Comparison of ENCODE assay signal across 15 cellular contexts in genomic region chr1:42686418-42686817, GRCh38. TPM values are rescaled to one million over a fixed set of nuclear protein-coding genes. Genes with fewer than 3 reads are reported as not detected.
A peak's percentile ranks its signal among the peaks of the same experiment; 100 is the strongest.
DNase-seq lines count a peak whose midpoint lies in the region; ATAC-seq, FAIRE-seq and TF ChIP-seq lines count a peak whose summit lies in the region.
"Had no signal": no experiment of that assay in that cellular context is flagged by ENCODE, and none has a peak within 500 bp of the region (broad histone marks: within the 10 kb centered on the region; RNA-seq: fewer than 3 reads in every experiment).

No MANE protein-coding gene starts in this region.

- H2AFZ ChIP-seq in PC-9 (no peak overlapping the region), H1 (ENCODE audit: low read length) (no peak overlapping the region)

- peaks cover 22% of the 10 kb centered on the region for H3F3A ChIP-seq in PC-9 (ENCODE audit: insufficient read depth, low read depth)

- no TSS peak for BruUV-seq in PC-9 (replicated peaks; lab: Mats Ljungman, UMichigan)

- H3K9me3 ChIP-seq in right atrium auricular region (no peaks in the 10 kb centered on the region), PC-9 (ENCODE audit: insufficient read depth, low read depth) (no peaks in the 10 kb centered on the region), H1 (ENCODE audit: insufficient read depth in 2 of 2, low read depth in 1 of 2, low read length in 1 of 2) (no peaks in the 10 kb centered on the region), transverse colon (no peaks in the 10 kb centered on the region)
- H3K9me3 ChIP-seq: neutrophil, SJSA1 had no signal

- H2BK5ac ChIP-seq in H1 (ENCODE audit: low read depth, low read length): no peak overlapping the region

- H2BK20ac ChIP-seq in H1 (ENCODE audit: low read length): no peak overlapping the region

- H3K27ac ChIP-seq in right atrium auricular region (peak overlapping the region; percentile 9 to 36), PC-9 (peak overlapping the region; percentile 14; the same call in 1 of the 2 replicates), H1 (ENCODE audit: low read depth, low read length) (no peak overlapping the region), transverse colon (peak overlapping the region in 3 of 4 donors; percentile 3 to 17 (median 7))
- H3K27ac ChIP-seq: neutrophil, SJSA1 had no signal

- H3K4me2 ChIP-seq in PC-9 (peak overlapping the region; percentile 92), H1 (ENCODE audit: insufficient read depth in 1 of 2, low read depth in 2 of 2, low read length in 2 of 2) (peak overlapping the region; percentile 15 to 84; a peak in 3 of 4 replicates)

- H3K27me3 ChIP-seq in right atrium auricular region: no peaks in the 10 kb centered on the region
- H3K27me3 ChIP-seq in PC-9 (ENCODE audit: insufficient read depth, low read depth): no peaks in the 10 kb centered on the region
- no peaks in the 10 kb centered on the region for H3K27me3 ChIP-seq in H1 (replicated peaks in 1 of 4; ENCODE audit: control insufficient read depth in 3 of 4, extremely low read depth in 1 of 4, insufficient read depth in 3 of 4, low read length in 3 of 4)
- no peaks in the 10 kb centered on the region for H3K27me3 ChIP-seq in transverse colon
- H3K27me3 ChIP-seq: neutrophil, SJSA1 had no signal

- 91% methylated on average over 4 of the region's 4 CpGs; no CpG with 5 or more reads in 1 of the 2 experiments for WGBS in H1 (ENCODE audit: extremely low coverage in 1 of 2, insufficient coverage in 1 of 2, insufficient read length in 1 of 2, insufficient replicate concordance in 2 of 2, low coverage in 1 of 2, low lambda C conversion rate in 2 of 2, missing lambda C conversion rate in 1 of 2), 2 experiments
- 38 to 54% methylated on average over 4 of the region's 4 CpGs for WGBS in transverse colon (ENCODE audit: low coverage in 1 of 2), 2 donors

- H2AK5ac ChIP-seq in H1 (ENCODE audit: low read depth, low read length): no peak overlapping the region

- H2BK12ac ChIP-seq in H1 (ENCODE audit: low read depth, low read length): no peak overlapping the region

- H3K9ac ChIP-seq in H1 (replicated peaks in 1 of 4; ENCODE audit: extremely low read depth in 1 of 4, low read depth in 3 of 4, low read length in 3 of 4): peak overlapping the region in 1 of 4 experiments; percentile 14; a peak in 1 of 7 replicates

- CTCF ChIA-PET in PC-9 (lab: Charles Lee): no interaction called here
- CTCF ChIA-PET in H1 (lab: Charles Lee; ENCODE audit: partially characterized antibody): interaction anchor here (1.7 kb wide), 1 partner anchor 61 kb away, joined by 5 read pairs; no protein-coding TSS in a partner anchor

- TF ChIP-seq POLR2A in H1 (IDR thresholded peaks at IDR 0.05; ENCODE audit: control extremely low read depth in 1 of 2, low read depth in 2 of 2, low read length in 2 of 2) (no peak), transverse colon (IDR thresholded peaks at IDR 0.05) (no peak)

- H3K4ac ChIP-seq in H1 (replicated peaks; ENCODE audit: insufficient read length, low read depth, low read length): no peak overlapping the region

- peaks cover 84% of the 10 kb centered on the region for H4K20me1 ChIP-seq in PC-9 (ENCODE audit: insufficient read depth)
- peaks cover 45 to 60% of the 10 kb centered on the region in 2 experiments for H4K20me1 ChIP-seq in H1 (replicated peaks in 1 of 2; ENCODE audit: control insufficient read depth in 1 of 2, insufficient read depth in 2 of 2, low read length in 2 of 2)

- no peak overlapping the region for H2BK15ac ChIP-seq in H1 (ENCODE audit: low read length)

- no peak overlapping the region for H4K8ac ChIP-seq in H1 (ENCODE audit: extremely low read depth, insufficient read depth, low read length)

- H4K91ac ChIP-seq in H1 (replicated peaks; ENCODE audit: insufficient read length, low read length): no peak overlapping the region

- POLR2A ChIA-PET in PC-9 (lab: Charles Lee; ENCODE audit: unreplicated experiment): no interaction called here
- POLR2A ChIA-PET in H1 (lab: Charles Lee; ENCODE audit: partially characterized antibody): interaction anchor here (0.6 to 2.4 kb wide), 10 partner anchors 8 to 1842 kb away, joined by 3 to 10 read pairs (median 4); partner anchors contain the start of genes C1orf50 and P3H1

- H3K36me3 ChIP-seq in right atrium auricular region (no peaks in the 10 kb centered on the region), PC-9 (ENCODE audit: low read depth) (peaks cover 62% of the 10 kb centered on the region), H1 (ENCODE audit: control insufficient read depth in 2 of 4, insufficient read depth in 4 of 4, low read length in 3 of 4) (peaks cover 0 to 42% (median 13%) of the 10 kb centered on the region in 4 experiments; a peak in 6 of 8 replicates), transverse colon (no peaks in the 10 kb centered on the region)

- H3K4me1 ChIP-seq in right atrium auricular region (peaks cover 0 to 78% of the 10 kb centered on the region in 2 donors), PC-9 (replicated peaks; ENCODE audit: insufficient read depth) (peaks cover 74% of the 10 kb centered on the region), H1 (replicated peaks in 1 of 4; ENCODE audit: control insufficient read depth in 3 of 4, insufficient read depth in 4 of 4, low read length in 3 of 4) (peaks cover 2 to 11% (median 9%) of the 10 kb centered on the region in 4 experiments; a peak in 5 of 7 replicates), transverse colon (peaks cover 59 to 81% (median 80%) of the 10 kb centered on the region in 4 donors)

- no peak for DNase-seq in right atrium auricular region (ENCODE audit: low spot score)
- no peak for DNase-seq in left cardiac atrium
- DNase-seq in PC-9: no peak
- DNase-seq in H1 (ENCODE audit: low read depth in 1 of 2, low spot score in 2 of 2): no peak
- no peak for DNase-seq in transverse colon
- DNase-seq in G401 (ENCODE audit: low spot score): no peak
- no peak for DNase-seq in HT-29 (ENCODE audit: low spot score)
- DNase-seq: islet precursor cell; NCI-H510A; stimulated activated CD4-positive, alpha-beta T cell treated with anti-CD3 and anti-CD28 coated beads, Interleukin-2, amount 100 ng/mL, for 24 hours; substantia nigra had no signal

- H3K56ac ChIP-seq in H1 (replicated peaks; ENCODE audit: insufficient read length, low read depth, low read length): no peak overlapping the region

- no peak for TF ChIP-seq EP300 in H1 (IDR thresholded peaks at IDR 0.05; ENCODE audit: borderline replicate concordance in 1 of 2, low read depth in 2 of 2, low read length in 2 of 2)
- TF ChIP-seq EP300 in transverse colon (IDR thresholded peaks at IDR 0.05; ENCODE audit: low read depth): no peak

- no peak for ATAC-seq in left cardiac atrium
- ATAC-seq in GM18498 (IDR thresholded peaks at IDR 0.05; ENCODE audit: unreplicated experiment): no peak
- ATAC-seq: HCT116 had no signal

- H3K23ac ChIP-seq in H1 (ENCODE audit: insufficient read length): no peak overlapping the region

- H3K18ac ChIP-seq in H1 (ENCODE audit: extremely low read depth, low read length): no peak overlapping the region

- no peak overlapping the region for H3K14ac ChIP-seq in H1 (ENCODE audit: insufficient read length)

- TF ChIP-seq CTCF in right atrium auricular region (IDR thresholded peaks at IDR 0.05): no peak
- TF ChIP-seq CTCF in PC-9 (conservative IDR thresholded peaks at IDR 0.05): no peak
- no peak for TF ChIP-seq CTCF in H1 (IDR thresholded peaks at IDR 0.05; ENCODE audit: control extremely low read depth in 1 of 3, insufficient read depth in 1 of 3, low read depth in 1 of 3, low read length in 3 of 3)
- TF ChIP-seq CTCF in transverse colon (IDR thresholded peaks at IDR 0.05): no peak

- H4K5ac ChIP-seq in H1 (ENCODE audit: insufficient read length, low read depth, low read length): no peak overlapping the region

- no peaks in the 10 kb centered on the region for H3K9me2 ChIP-seq in PC-9 (ENCODE audit: insufficient read depth)

- H3K79me2 ChIP-seq in PC-9 (ENCODE audit: low read depth) (peaks cover 90% of the 10 kb centered on the region), H1 (ENCODE audit: control insufficient read depth in 1 of 2, insufficient read depth in 2 of 2, low read length in 2 of 2) (peaks cover 82 to 90% of the 10 kb centered on the region in 2 experiments)

- no peaks in the 10 kb centered on the region; the same call in 1 of the 2 replicates for H3K79me1 ChIP-seq in H1 (ENCODE audit: low read depth, low read length)

- no peak for FAIRE-seq in H1 (lab: Jason Lieb, UNC)

- TF ChIP-seq RAD21 in H1 (IDR thresholded peaks at IDR 0.05 in 1 of 2, conservative IDR thresholded peaks at IDR 0.05 in 1 of 2; ENCODE audit: low read depth in 2 of 2, low read length in 2 of 2): no peak

- peaks cover 11% of the 10 kb centered on the region for H3K23me2 ChIP-seq in H1 (ENCODE audit: low read depth, low read length)

- in situ Hi-C loops in transverse colon (cut with MboI; ENCODE audit: low pct_ligation_motif_present in 1 of 4, low pct_unique_long_range_greater_than_20kb in 1 of 4, low sequenced_read_pairs in 3 of 4): no loop called here
- in situ Hi-C loops in G401 (cut with HindIII; ENCODE audit: low sequenced_read_pairs): no loop called here

- no peak overlapping the region for H2BK120ac ChIP-seq in H1 (replicated peaks; ENCODE audit: low read depth, low read length)

- H3K4me3 ChIP-seq in right atrium auricular region (no peak overlapping the region), PC-9 (peak overlapping the region; percentile 86; the same call in 1 of the 2 replicates), H1 (ENCODE audit: extremely low read depth in 1 of 4, insufficient read depth in 2 of 4, low read depth in 3 of 4, low read length in 4 of 4) (peak overlapping the region in 1 of 4 experiments; percentile 83; a peak in 2 of 8 replicates), transverse colon (no peak overlapping the region)
- H3K4me3 ChIP-seq: SJSA1 had no signal

- intact Hi-C loops in left cardiac atrium (cut with DNase I): loop anchor here in 1 of 2 donors (10.0 kb wide), 1 partner anchor 352 kb away; the partner anchor contains the start of gene FOXJ3
- intact Hi-C loops in PC-9 (cut with micrococcal nuclease; ENCODE audit: unreplicated experiment): loop anchor here (10.0 kb wide), 1 partner anchor 352 kb away; the partner anchor contains the start of gene FOXJ3
- intact Hi-C loops in transverse colon (cut with DNase I; ENCODE audit: low total_unique reads): no loop called here

RNA-seq across cellular contexts. Expression of gene YBX1, which starts 4.2 kb away (rescaled TPM):
- total RNA-seq in right atrium auricular region: 100 to 1,000 TPM; 801 to 826 TPM
- total RNA-seq in left cardiac atrium: 100 to 1,000 TPM; 764 to 775 TPM
- 656 and 1,130 TPM in 2 replicates for total RNA-seq in PC-9 (2021)
- 1,219 and 1,248 TPM in 2 replicates for total RNA-seq in H1 (2021; fragmentation: NEBNext Ultra II Directional; extraction: Animal tissue kit (Norgen Biotek cat#: 25700))
- polyA plus RNA-seq in H1 (2011; rRNA removed): 438 and 476 TPM in 2 replicates
- polyA plus RNA-seq in H1 (2011; cell fraction: cytosol; rRNA removed): 1,002 TPM
- polyA plus RNA-seq in H1 (2011; cell fraction: nucleus; rRNA removed): 864 TPM
- 1,144 to 1,314 TPM (median 1,258 TPM) in 4 replicates for polyA plus RNA-seq in H1 (2012, experiment 1 of 2)
- polyA plus RNA-seq in H1 (2012, experiment 2 of 2): 645 TPM
- 1,303 TPM for polyA plus RNA-seq in H1 (2013, experiment 1 of 2)
- polyA plus RNA-seq in H1 (2013, experiment 2 of 2): 1,245 TPM
- 230 and 291 TPM in 2 replicates for polyA minus RNA-seq in H1 (2011; rRNA and poly(A)+ RNA removed)
- polyA minus RNA-seq in H1 (2011; cell fraction: cytosol; rRNA and poly(A)+ RNA removed): 523 TPM
- 554 TPM for polyA minus RNA-seq in H1 (2011; cell fraction: nucleus; rRNA and poly(A)+ RNA removed)
- 100 to 1,000 TPM; 288 to 403 (median 380) TPM for total RNA-seq in transverse colon
- total RNA-seq in G401 (2014; rRNA removed; shearing (Covaris generic)): 1,196 and 1,492 TPM in 2 replicates
- 900 and 1,047 TPM in 2 replicates for total RNA-seq in HT-29 (2014; rRNA removed; shearing (Covaris generic))

RNA-seq across cellular contexts. Expression of gene PPIH, which starts 28.2 kb away (rescaled TPM):
- total RNA-seq in right atrium auricular region (10 to 100 TPM; 18.2 to 24.9 TPM), left cardiac atrium (10 to 100 TPM; 21.3 to 24.4 TPM), PC-9 (2021) (82.7 and 102 TPM in 2 replicates), transverse colon (10 to 100 TPM in 3 of 4 donors, not detected in 1; 16.9 to 26.5 (median 24.6) TPM)
- total RNA-seq in H1 (2021; fragmentation: NEBNext Ultra II Directional; extraction: Animal tissue kit (Norgen Biotek cat#: 25700)): 72.8 and 78.1 TPM in 2 replicates
- 62.2 and 91.5 TPM in 2 replicates for polyA plus RNA-seq in H1 (2011; rRNA removed)
- 89.2 TPM for polyA plus RNA-seq in H1 (2011; cell fraction: cytosol; rRNA removed)
- 17.0 TPM for polyA plus RNA-seq in H1 (2011; cell fraction: nucleus; rRNA removed)
- polyA plus RNA-seq in H1 (2012, experiment 1 of 2): 78.6 to 85.0 TPM (median 82.7 TPM) in 4 replicates
- polyA plus RNA-seq in H1 (2012, experiment 2 of 2): 75.1 TPM
- 86.3 TPM for polyA plus RNA-seq in H1 (2013, experiment 1 of 2)
- 89.0 TPM for polyA plus RNA-seq in H1 (2013, experiment 2 of 2)
- 17.9 and 26.8 TPM in 2 replicates for polyA minus RNA-seq in H1 (2011; rRNA and poly(A)+ RNA removed)
- polyA minus RNA-seq in H1 (2011; cell fraction: cytosol; rRNA and poly(A)+ RNA removed): 18.9 TPM
- 32.5 TPM for polyA minus RNA-seq in H1 (2011; cell fraction: nucleus; rRNA and poly(A)+ RNA removed)
- total RNA-seq in G401 (2014; rRNA removed; shearing (Covaris generic)): 86.2 and 87.9 TPM in 2 replicates
- total RNA-seq in HT-29 (2014; rRNA removed; shearing (Covaris generic)): 61.2 and 61.7 TPM in 2 replicates

RNA-seq across cellular contexts. Expression of gene CLDN19, which starts 53.6 kb away (rescaled TPM):
- under 1 TPM in 1 of 2 donors, not detected in 1; 0.28 TPM for total RNA-seq in right atrium auricular region
- total RNA-seq in left cardiac atrium: not detected
- total RNA-seq in PC-9 (2021): not detected in 2 replicates
- 9.7 and 12.1 TPM in 2 replicates for total RNA-seq in H1 (2021; fragmentation: NEBNext Ultra II Directional; extraction: Animal tissue kit (Norgen Biotek cat#: 25700))
- 17.2 and 27.8 TPM in 2 replicates for polyA plus RNA-seq in H1 (2011; rRNA removed)
- 19.5 TPM for polyA plus RNA-seq in H1 (2011; cell fraction: cytosol; rRNA removed)
- polyA plus RNA-seq in H1 (2011; cell fraction: nucleus; rRNA removed): 22.5 TPM
- polyA plus RNA-seq in H1 (2012, experiment 1 of 2): 8.1 to 15.1 TPM (median 13.1 TPM) in 4 replicates
- polyA plus RNA-seq in H1 (2012, experiment 2 of 2): 11.9 TPM
- polyA plus RNA-seq in H1 (2013, experiment 1 of 2): 10.3 TPM
- 11.9 TPM for polyA plus RNA-seq in H1 (2013, experiment 2 of 2)
- 11.2 and 12.8 TPM in 2 replicates for polyA minus RNA-seq in H1 (2011; rRNA and poly(A)+ RNA removed)
- polyA minus RNA-seq in H1 (2011; cell fraction: cytosol; rRNA and poly(A)+ RNA removed): 9.9 TPM
- polyA minus RNA-seq in H1 (2011; cell fraction: nucleus; rRNA and poly(A)+ RNA removed): 10.9 TPM
- under 1 TPM in 1 of 4 donors, not detected in 3; 0.27 TPM for total RNA-seq in transverse colon
- total RNA-seq in G401 (2014; rRNA removed; shearing (Covaris generic)): 0.03 TPM in 1 of 2 replicates, not detected in the other
- not detected in 2 replicates for total RNA-seq in HT-29 (2014; rRNA removed; shearing (Covaris generic))
- total RNA-seq: SJSA1 had no signal
